In the genomic region with DNA sequence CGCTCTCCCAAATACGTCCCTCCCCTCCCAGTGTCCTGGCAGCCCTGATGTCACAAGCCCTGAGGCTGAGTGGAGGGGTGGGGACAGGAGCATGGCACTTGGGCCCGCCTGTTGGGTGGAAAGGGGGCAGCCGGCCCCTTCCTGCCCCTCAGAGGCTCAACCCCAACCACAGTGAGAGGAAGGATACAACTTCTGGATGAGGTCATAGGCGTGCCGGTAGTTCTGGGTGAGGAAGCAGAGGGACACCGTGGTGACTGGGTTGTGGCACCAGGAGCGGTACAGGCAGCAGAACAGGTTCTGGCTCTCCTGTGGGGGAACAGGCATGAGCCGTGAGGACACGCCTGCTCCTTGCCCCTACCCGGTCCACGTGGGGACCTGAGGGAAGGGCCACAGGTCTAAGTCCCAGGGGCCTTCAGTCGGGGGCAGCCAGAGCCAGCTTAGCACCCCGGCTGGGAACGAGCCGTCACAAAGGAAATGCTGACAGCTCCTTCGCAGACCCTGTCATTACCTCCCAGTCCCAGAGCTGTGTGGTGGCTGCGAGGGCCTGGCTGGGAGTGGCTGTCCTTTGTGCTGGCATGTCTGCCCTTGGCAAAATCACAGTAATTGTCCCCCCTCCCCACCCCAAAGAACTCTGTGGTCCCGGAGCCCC, we compare ENCODE assay signal across 10 cellular contexts. TPM values are rescaled to one million over a fixed set of nuclear protein-coding genes. Genes with fewer than 3 reads are reported as not detected.
DNase-seq lines count a peak whose midpoint lies in the region; ATAC-seq, FAIRE-seq and TF ChIP-seq lines count a peak whose summit lies in the region.
"Had no signal": no experiment of that assay in that cellular context is flagged by ENCODE, and none has a peak within 500 bp of the region (broad histone marks: within the 10 kb centered on the region; RNA-seq: fewer than 3 reads in every experiment).

No MANE protein-coding gene starts in this region.

- intact Hi-C loops in esophagus muscularis mucosa (cut with DNase I) = no loop called here

- H3K36me3 Mint-ChIP-seq in GM23338 (ENCODE audit: low read depth) = peaks cover 2% of the 10 kb centered on the region; the same call in 1 of the 3 replicates

- DNase-seq in GM23338 (ENCODE audit: low spot score) = no peak
- peak; percentile 27 for DNase-seq in RPMI7951 (ENCODE audit: low read depth)
- DNase-seq in esophagus muscularis mucosa (ENCODE audit: extremely low spot score) = no peak
- no peak for DNase-seq in GM12892 (ENCODE audit: insufficient read length)
- no peak for DNase-seq in NCI-H1105 treated with DMSO at 0.1 percent for 48 hours (lab: John Stamatoyannopoulos, UW)
- DNase-seq in SW 1271 (lab: John Stamatoyannopoulos, UW) = no peak
- DNase-seq: NCI-H526 treated with DMSO at 0.1 percent for 48 hours; stimulated activated CD4-positive, alpha-beta T cell treated with anti-CD3 and anti-CD28 coated beads, Interleukin-4, amount 100 ng/mL, for 1 hour had no signal

- no peaks in the 10 kb centered on the region for H3K79me2 ChIP-seq in GM23338 (replicated peaks; ENCODE audit: insufficient read depth)

- H3K9me2 ChIP-seq in GM23338 (ENCODE audit: insufficient read depth) = no peaks in the 10 kb centered on the region

- peak overlapping the region; percentile 49 for H3K9ac ChIP-seq in skeletal muscle satellite cell (ENCODE audit: low read depth, low read length)

- peak overlapping the region; percentile 28; the same call in 1 of the 2 replicates for H3K27ac Mint-ChIP-seq in GM23338

- ATAC-seq in GM23338 (no peak), HG03196 (IDR thresholded peaks at IDR 0.05; ENCODE audit: unreplicated experiment) (no peak)

- H3K4me1 Mint-ChIP-seq in GM23338 = peaks cover 32% of the 10 kb centered on the region

- TF ChIP-seq CTCF in GM23338 (conservative IDR thresholded peaks at IDR 0.05; ENCODE audit: low read depth in 2 of 2) = no peak
- no peak for TF ChIP-seq CTCF in esophagus muscularis mucosa (IDR thresholded peaks at IDR 0.05)

- H3K9me3 Mint-ChIP-seq in GM23338 = no peaks in the 10 kb centered on the region

- no peaks in the 10 kb centered on the region for H3K9me3 ChIP-seq in esophagus muscularis mucosa
- no peaks in the 10 kb centered on the region for H3K9me3 ChIP-seq in skeletal muscle satellite cell (replicated peaks; ENCODE audit: low read length)

- TF ChIP-seq EP300 in esophagus muscularis mucosa (IDR thresholded peaks at IDR 0.05) = no peak

- no peak for FAIRE-seq in GM12892 (lab: Jason Lieb, UNC)

- H3K27me3 Mint-ChIP-seq in GM23338 (ENCODE audit: insufficient read depth, low read depth, poor library complexity) = peaks cover 18% of the 10 kb centered on the region

- no peaks in the 10 kb centered on the region for H3K27me3 ChIP-seq in GM23338 (ENCODE audit: insufficient read depth)
- H3K27me3 ChIP-seq in esophagus muscularis mucosa = no peaks in the 10 kb centered on the region
- no peaks in the 10 kb centered on the region for H3K27me3 ChIP-seq in skeletal muscle satellite cell (ENCODE audit: control insufficient read depth, insufficient read depth, low read length)

- no peak overlapping the region for H3K27ac ChIP-seq in GM23338 (ENCODE audit: low read depth)
- peak overlapping the region; percentile 96 to 99 (median 96) for H3K27ac ChIP-seq in esophagus muscularis mucosa (replicated peaks in 1 of 4)

- H3K4me1 ChIP-seq in GM23338 (ENCODE audit: insufficient read depth) (peaks cover 24% of the 10 kb centered on the region), esophagus muscularis mucosa (peaks cover 90 to 95% (median 95%) of the 10 kb centered on the region in 4 donors), skeletal muscle satellite cell (ENCODE audit: control insufficient read depth, insufficient read depth, low read length) (peaks cover 90% of the 10 kb centered on the region)

- no peak overlapping the region for H3K4me3 ChIP-seq in GM23338
- H3K4me3 ChIP-seq in esophagus muscularis mucosa = no peak overlapping the region
- H3K4me3 ChIP-seq in skeletal muscle satellite cell (ENCODE audit: low read length) = no peak overlapping the region

- TF ChIP-seq POLR2A in esophagus muscularis mucosa (IDR thresholded peaks at IDR 0.05; ENCODE audit: low read depth) (no peak), GM12892 (IDR thresholded peaks at IDR 0.05; ENCODE audit: low read depth, low read length) (no peak)

- H3F3A ChIP-seq in GM23338 (replicated peaks; ENCODE audit: low read depth) = 0 out of 2 replicates have a peak, but pooled peaks cover 3% of the 10 kb centered on the region

- H3K36me3 ChIP-seq in GM23338 (ENCODE audit: insufficient read depth) (no peaks in the 10 kb centered on the region), esophagus muscularis mucosa (peaks cover 0 to 6% (median 0%) of the 10 kb centered on the region in 4 donors), skeletal muscle satellite cell (ENCODE audit: insufficient read depth, low read length) (peaks cover 4% of the 10 kb centered on the region)

- H3K4me2 ChIP-seq in GM23338 (no peak overlapping the region), skeletal muscle satellite cell (ENCODE audit: low read length) (no peak overlapping the region)

- H4K20me1 ChIP-seq in GM23338 (replicated peaks; ENCODE audit: insufficient read depth) = no peaks in the 10 kb centered on the region

- WGBS in esophagus muscularis mucosa = 58% methylated on average over 13 of the region's 19 CpGs

- H3K4me3 Mint-ChIP-seq in GM23338 = no peak overlapping the region

- H2AFZ ChIP-seq in GM23338 = no peak overlapping the region

TF ChIP-seq in GM23338, 12 proteins besides CTCF, POLR2A, EP300 and RAD21:
- TF ChIP-seq EZH2 (IDR thresholded peaks at IDR 0.05; ENCODE audit: low read depth, unreplicated experiment) (no peak), EZH2phosphoT487 (IDR thresholded peaks at IDR 0.05; ENCODE audit: unreplicated experiment) (no peak), JUNB (IDR thresholded peaks at IDR 0.05; ENCODE audit: unreplicated experiment) (no peak), ZNF331 (CRISPR knock-in tag; IDR thresholded peaks at IDR 0.05; ENCODE audit: low read depth) (no peak), NANOG (IDR thresholded peaks at IDR 0.05; ENCODE audit: borderline replicate concordance) (no peak), CREB1 (CRISPR knock-in tag; IDR thresholded peaks at IDR 0.05; ENCODE audit: low read depth) (no peak), ZNF114 (CRISPR knock-in tag; IDR thresholded peaks at IDR 0.05) (no peak)
- TF ChIP-seq, protein P1, sequence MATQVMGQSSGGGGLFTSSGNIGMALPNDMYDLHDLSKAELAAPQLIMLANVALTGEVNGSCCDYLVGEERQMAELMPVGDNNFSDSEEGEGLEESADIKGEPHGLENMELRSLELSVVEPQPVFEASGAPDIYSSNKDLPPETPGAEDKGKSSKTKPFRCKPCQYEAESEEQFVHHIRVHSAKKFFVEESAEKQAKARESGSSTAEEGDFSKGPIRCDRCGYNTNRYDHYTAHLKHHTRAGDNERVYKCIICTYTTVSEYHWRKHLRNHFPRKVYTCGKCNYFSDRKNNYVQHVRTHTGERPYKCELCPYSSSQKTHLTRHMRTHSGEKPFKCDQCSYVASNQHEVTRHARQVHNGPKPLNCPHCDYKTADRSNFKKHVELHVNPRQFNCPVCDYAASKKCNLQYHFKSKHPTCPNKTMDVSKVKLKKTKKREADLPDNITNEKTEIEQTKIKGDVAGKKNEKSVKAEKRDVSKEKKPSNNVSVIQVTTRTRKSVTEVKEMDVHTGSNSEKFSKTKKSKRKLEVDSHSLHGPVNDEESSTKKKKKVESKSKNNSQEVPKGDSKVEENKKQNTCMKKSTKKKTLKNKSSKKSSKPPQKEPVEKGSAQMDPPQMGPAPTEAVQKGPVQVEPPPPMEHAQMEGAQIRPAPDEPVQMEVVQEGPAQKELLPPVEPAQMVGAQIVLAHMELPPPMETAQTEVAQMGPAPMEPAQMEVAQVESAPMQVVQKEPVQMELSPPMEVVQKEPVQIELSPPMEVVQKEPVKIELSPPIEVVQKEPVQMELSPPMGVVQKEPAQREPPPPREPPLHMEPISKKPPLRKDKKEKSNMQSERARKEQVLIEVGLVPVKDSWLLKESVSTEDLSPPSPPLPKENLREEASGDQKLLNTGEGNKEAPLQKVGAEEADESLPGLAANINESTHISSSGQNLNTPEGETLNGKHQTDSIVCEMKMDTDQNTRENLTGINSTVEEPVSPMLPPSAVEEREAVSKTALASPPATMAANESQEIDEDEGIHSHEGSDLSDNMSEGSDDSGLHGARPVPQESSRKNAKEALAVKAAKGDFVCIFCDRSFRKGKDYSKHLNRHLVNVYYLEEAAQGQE (IDR thresholded peaks at IDR 0.05; ENCODE audit: unreplicated experiment) = no peak

RNA-seq across cellular contexts. Expression of a gene that starts 11.2 kb away (rescaled TPM):
- 16.5 and 19.6 TPM in 2 replicates for total RNA-seq in GM23338 (2014; rRNA removed; shearing (Covaris generic))
- polyA plus RNA-seq in GM23338 (2016; fragmentation: Nextera tagmentation; extraction: Ambion mirVana) = 1.6 and 1.9 TPM in 2 replicates
- total RNA-seq in RPMI7951 (2014; rRNA removed; shearing (Covaris generic)) = 7.3 and 22.1 TPM in 2 replicates
- total RNA-seq in esophagus muscularis mucosa = 100 to 1,000 TPM in 2 of 4 donors, 10 to 100 TPM in 2; 74.9 to 238 (median 130) TPM
- total RNA-seq in skeletal muscle satellite cell (2012; rRNA removed) = 17.0 and 25.6 TPM in 2 replicates
- polyA plus RNA-seq in GM12892 (2012; ENCODE audit: missing spikeins) = not detected

RNA-seq across cellular contexts. Expression of a gene that starts 50.7 kb away (rescaled TPM):
- total RNA-seq in GM23338 (2014; rRNA removed; shearing (Covaris generic)) = 4.6 and 6.6 TPM in 2 replicates
- polyA plus RNA-seq in GM23338 (2016; fragmentation: Nextera tagmentation; extraction: Ambion mirVana) = 3.1 and 4.3 TPM in 2 replicates
- total RNA-seq in RPMI7951 (2014; rRNA removed; shearing (Covaris generic)) = 0.12 and 0.29 TPM in 2 replicates
- 1 to 10 TPM; 1.7 to 4.7 (median 3.4) TPM for total RNA-seq in esophagus muscularis mucosa
- 0.51 and 1.5 TPM in 2 replicates for total RNA-seq in skeletal muscle satellite cell (2012; rRNA removed)
- not detected for polyA plus RNA-seq in GM12892 (2012; ENCODE audit: missing spikeins)
